1 cellular context compared by ENCODE assay signal in genomic region chr11:64998690-64999431, GRCh38.
TF ChIP-seq lines count a peak whose summit lies in the region.

No MANE protein-coding gene starts in this region.

TF ChIP-seq in HepG2, 621 proteins besides CTCF, POLR2A, EP300 and RAD21 (continued from another document):
- TF ChIP-seq ZNF574 (CRISPR knock-in tag; IDR thresholded peaks at IDR 0.05) = peak; percentile 30; the same call in 1 of the 2 replicates
TF ChIP-seq in HepG2: peak in this region for 55.
